ENCODE assay signal across 8 cellular contexts in genomic region chr7:73822319-73823173, GRCh38. TPM values are rescaled to one million over a fixed set of nuclear protein-coding genes. Genes with fewer than 3 reads are reported as not detected.
DNase-seq lines count a peak whose midpoint lies in the region; ATAC-seq and TF ChIP-seq lines count a peak whose summit lies in the region.

No MANE protein-coding gene starts in this region.

- peaks cover 14% of the 10 kb centered on the region for H3K4me1 ChIP-seq in fibroblast of lung (ENCODE audit: control insufficient read depth, extremely low read depth, insufficient read depth, low read length)

- H3K4me3 ChIP-seq in H7 (ENCODE audit: insufficient read depth, low read depth, low read length) (no peak overlapping the region), fibroblast of lung (replicated peaks in 1 of 4; ENCODE audit: control extremely low read depth in 1 of 4, insufficient read depth in 1 of 4, low read depth in 3 of 4, low read length in 4 of 4) (no peak overlapping the region), skin epidermis (no peak overlapping the region)

- H4K20me1 ChIP-seq in fibroblast of lung (ENCODE audit: control insufficient read depth, extremely low read depth, insufficient read depth, low read length) = no peaks in the 10 kb centered on the region

- CTCF ChIA-PET in activated naive CD4-positive, alpha-beta T cell treated with anti-CD3 and anti-CD28 coated beads for 36 hours (lab: Charles Lee) = interaction anchor here (0.6 to 1.8 kb wide), 3 partner anchors 11 to 52 kb away, joined by 3 to 7 read pairs (median 6); no protein-coding TSS in a partner anchor

- H3K9me3 Mint-ChIP-seq in activated naive CD4-positive, alpha-beta T cell treated with anti-CD3 and anti-CD28 coated beads, Interleukin-2, amount 50 U/mL, for 72 hours = no peaks in the 10 kb centered on the region
- no peaks in the 10 kb centered on the region for H3K9me3 Mint-ChIP-seq in activated naive CD4-positive, alpha-beta T cell treated with anti-CD3 and anti-CD28 coated beads for 36 hours

- H3K4me1 Mint-ChIP-seq in activated naive CD4-positive, alpha-beta T cell treated with anti-CD3 and anti-CD28 coated beads for 36 hours (ENCODE audit: low read depth) = peaks cover 11% of the 10 kb centered on the region

- no peak overlapping the region for H3K4me3 Mint-ChIP-seq in activated naive CD4-positive, alpha-beta T cell treated with anti-CD3 and anti-CD28 coated beads for 36 hours

- H3K27ac ChIP-seq in fibroblast of lung (ENCODE audit: insufficient read depth, low read length) (peak overlapping the region; percentile 98), skin epidermis (peak overlapping the region in 15 of 21 experiments; percentile 10 to 73 (median 51))

- DNase-seq in H7 = peak; percentile 54
- DNase-seq in RPMI7951 (ENCODE audit: low read depth) = peak; percentile 100
- peak; percentile 94 to 95 for DNase-seq in fibroblast of lung (ENCODE audit: low read depth in 2 of 2)
- no peak for DNase-seq in activated naive CD4-positive, alpha-beta T cell treated with anti-CD3 and anti-CD28 coated beads, Interleukin-2, amount 50 U/mL, for 72 hours (ENCODE audit: low spot score in 2 of 2)
- no peak for DNase-seq in amygdala (lab: John Stamatoyannopoulos, UW)
- DNase-seq in activated naive CD4-positive, alpha-beta T cell treated with anti-CD3 and anti-CD28 coated beads for 36 hours = no peak

- H3K36me3 ChIP-seq in H7 (replicated peaks; ENCODE audit: control insufficient read depth, insufficient read depth, low read length) (no peaks in the 10 kb centered on the region), fibroblast of lung (ENCODE audit: control insufficient read depth, insufficient read depth, low read length) (no peaks in the 10 kb centered on the region)

- no peaks in the 10 kb centered on the region for H3K36me3 Mint-ChIP-seq in activated naive CD4-positive, alpha-beta T cell treated with anti-CD3 and anti-CD28 coated beads, Interleukin-2, amount 50 U/mL, for 72 hours
- no peaks in the 10 kb centered on the region for H3K36me3 Mint-ChIP-seq in activated naive CD4-positive, alpha-beta T cell treated with anti-CD3 and anti-CD28 coated beads for 36 hours (ENCODE audit: low read depth)

- no peak overlapping the region for H3K27ac Mint-ChIP-seq in activated naive CD4-positive, alpha-beta T cell treated with anti-CD3 and anti-CD28 coated beads, Interleukin-2, amount 50 U/mL, for 72 hours
- no peak overlapping the region for H3K27ac Mint-ChIP-seq in activated naive CD4-positive, alpha-beta T cell treated with anti-CD3 and anti-CD28 coated beads for 36 hours

- H3K9me3 ChIP-seq in fibroblast of lung (ENCODE audit: control insufficient read depth, insufficient read depth, low read depth, low read length) = no peaks in the 10 kb centered on the region

- intact Hi-C loops in activated naive CD4-positive, alpha-beta T cell treated with anti-CD3 and anti-CD28 coated beads for 36 hours (cut with micrococcal nuclease) = no loop called here

- peak overlapping the region; percentile 72 for H3K4me2 ChIP-seq in fibroblast of lung (ENCODE audit: extremely low read depth, insufficient read depth, low read length)

- no peak for TF ChIP-seq CTCF in fibroblast of lung (conservative IDR thresholded peaks at IDR 0.05 in 1 of 2, IDR thresholded peaks at IDR 0.05 in 1 of 2; ENCODE audit: low read depth in 1 of 2, low read length in 2 of 2)

- H3K9ac ChIP-seq in fibroblast of lung (ENCODE audit: insufficient read depth, low read length) = peak overlapping the region; percentile 68

- no peaks in the 10 kb centered on the region for H3K79me2 ChIP-seq in fibroblast of lung (ENCODE audit: control insufficient read depth, insufficient read depth, low read length)

- H2AFZ ChIP-seq in fibroblast of lung (ENCODE audit: low read length) = peak overlapping the region; percentile 61

- no peaks in the 10 kb centered on the region; the same call in 1 of the 2 replicates for H3K27me3 ChIP-seq in H7 (ENCODE audit: control insufficient read depth, insufficient read depth, low read length)
- no peaks in the 10 kb centered on the region for H3K27me3 ChIP-seq in fibroblast of lung (ENCODE audit: control insufficient read depth, insufficient read depth, low read length)

- ATAC-seq in HG03354 (IDR thresholded peaks at IDR 0.05; ENCODE audit: poor library complexity, severe bottlenecking, unreplicated experiment) = no peak
- ATAC-seq in activated naive CD4-positive, alpha-beta T cell treated with anti-CD3 and anti-CD28 coated beads, Interleukin-2, amount 50 U/mL, for 72 hours = no peak

- H3K27me3 Mint-ChIP-seq in activated naive CD4-positive, alpha-beta T cell treated with anti-CD3 and anti-CD28 coated beads for 36 hours (ENCODE audit: low read depth) = peaks cover 2% of the 10 kb centered on the region

RNA-seq across cellular contexts. Expression of gene CLDN4, which starts 8.2 kb away (rescaled TPM):
- 2.0 and 2.1 TPM in 2 replicates for total RNA-seq in H7 (2014; rRNA removed; shearing (Covaris generic))
- total RNA-seq in RPMI7951 (2014; rRNA removed; shearing (Covaris generic)) = 0.49 and 1.2 TPM in 2 replicates
- under 0.01 and 0.26 TPM in 2 replicates for total RNA-seq in fibroblast of lung
- polyA plus RNA-seq in fibroblast of lung = 0.51 and 0.73 TPM in 2 replicates
- polyA plus RNA-seq in fibroblast of lung (2012) = 0.31 and 1.4 TPM in 2 replicates
- polyA minus RNA-seq in fibroblast of lung (ENCODE audit: low replicate concordance) = 0.51 and 5.4 TPM in 2 replicates
- under 1 TPM; 0.10 to 0.57 TPM for total RNA-seq in activated naive CD4-positive, alpha-beta T cell treated with anti-CD3 and anti-CD28 coated beads, Interleukin-2, amount 50 U/mL, for 72 hours
- total RNA-seq in activated naive CD4-positive, alpha-beta T cell treated with anti-CD3 and anti-CD28 coated beads for 36 hours = under 1 TPM; 0.10 to 0.25 TPM

RNA-seq across cellular contexts. Expression of gene METTL27, which starts 19.8 kb away (rescaled TPM):
- total RNA-seq in H7 (2014; rRNA removed; shearing (Covaris generic)) = 1.9 and 7.4 TPM in 2 replicates
- 0.12 and 0.29 TPM in 2 replicates for total RNA-seq in RPMI7951 (2014; rRNA removed; shearing (Covaris generic))
- total RNA-seq in fibroblast of lung = 4.9 and 15.7 TPM in 2 replicates
- polyA plus RNA-seq in fibroblast of lung = 0.96 and 2.1 TPM in 2 replicates
- polyA plus RNA-seq in fibroblast of lung (2012) = 3.2 and 6.0 TPM in 2 replicates
- polyA minus RNA-seq in fibroblast of lung (ENCODE audit: low replicate concordance) = 1.0 and 9.9 TPM in 2 replicates
- 1 to 10 TPM in 1 of 2 donors, under 1 TPM in 1; 0.50 to 3.4 TPM for total RNA-seq in activated naive CD4-positive, alpha-beta T cell treated with anti-CD3 and anti-CD28 coated beads, Interleukin-2, amount 50 U/mL, for 72 hours
- total RNA-seq in activated naive CD4-positive, alpha-beta T cell treated with anti-CD3 and anti-CD28 coated beads for 36 hours = 1 to 10 TPM; 1.7 to 2.2 TPM

RNA-seq across cellular contexts. Expression of gene TMEM270, which starts 38.4 kb away (rescaled TPM):
- total RNA-seq in H7 (2014; rRNA removed; shearing (Covaris generic)) = not detected in 2 replicates
- not detected in 2 replicates for total RNA-seq in RPMI7951 (2014; rRNA removed; shearing (Covaris generic))
- total RNA-seq in fibroblast of lung = not detected in 2 replicates
- polyA plus RNA-seq in fibroblast of lung = not detected in 2 replicates
- not detected in 2 replicates for polyA plus RNA-seq in fibroblast of lung (2012)
- not detected in 2 replicates for polyA minus RNA-seq in fibroblast of lung (ENCODE audit: low replicate concordance)
- not detected for total RNA-seq in activated naive CD4-positive, alpha-beta T cell treated with anti-CD3 and anti-CD28 coated beads, Interleukin-2, amount 50 U/mL, for 72 hours
- total RNA-seq in activated naive CD4-positive, alpha-beta T cell treated with anti-CD3 and anti-CD28 coated beads for 36 hours = not detected

RNA-seq across cellular contexts. Expression of gene CLDN3, which starts 52.5 kb away (rescaled TPM):
- 3.3 and 5.9 TPM in 2 replicates for total RNA-seq in H7 (2014; rRNA removed; shearing (Covaris generic))
- total RNA-seq in RPMI7951 (2014; rRNA removed; shearing (Covaris generic)) = not detected in 2 replicates
- not detected in 2 replicates for total RNA-seq in fibroblast of lung
- polyA plus RNA-seq in fibroblast of lung = 0.05 TPM in 1 of 2 replicates, not detected in the other
- polyA plus RNA-seq in fibroblast of lung (2012) = 0.17 TPM in 1 of 2 replicates, not detected in the other
- not detected in 2 replicates for polyA minus RNA-seq in fibroblast of lung (ENCODE audit: low replicate concordance)
- not detected for total RNA-seq in activated naive CD4-positive, alpha-beta T cell treated with anti-CD3 and anti-CD28 coated beads, Interleukin-2, amount 50 U/mL, for 72 hours
- not detected for total RNA-seq in activated naive CD4-positive, alpha-beta T cell treated with anti-CD3 and anti-CD28 coated beads for 36 hours

Comparison
In these comparisons a context has a peak if more than half of its experiments do, and no peak if none do; other contexts are left out.
1. DNase-seq: peak in H7 (single experiment), RPMI7951 (single experiment) and fibroblast of lung (2 of 2); none in activated naive CD4-positive, alpha-beta T cell treated with anti-CD3 and anti-CD28 coated beads, Interleukin-2, amount 50 U/mL, for 72 hours (0 of 2), amygdala (0 of 56) and activated naive CD4-positive, alpha-beta T cell treated with anti-CD3 and anti-CD28 coated beads for 36 hours (single experiment).